ENCODE assay signal across 27 cellular contexts in genomic region chrX:17038277-17038676, GRCh38.
DNase-seq lines count a peak whose midpoint lies in the region; ATAC-seq and TF ChIP-seq lines count a peak whose summit lies in the region.
"Had no signal": no experiment of that assay in that cellular context is flagged by ENCODE, and none has a peak within 500 bp of the region (broad histone marks: within the 10 kb centered on the region; RNA-seq: fewer than 3 reads in every experiment).

No MANE protein-coding gene starts in this region.

- 48% methylated on average over 3 of the region's 3 CpGs for WGBS in lung, 2 donors

- H3K36me3 ChIP-seq in lung (ENCODE audit: control insufficient read depth in 2 of 2, insufficient read depth in 2 of 2, low read length in 2 of 2) (no peaks in the 10 kb centered on the region), HAP-1 (replicated peaks) (no peaks in the 10 kb centered on the region)
- H3K36me3 ChIP-seq: right lobe of liver had no signal

- H3K4me3 ChIP-seq in lung (no peak overlapping the region), HAP-1 (no peak overlapping the region)
- H3K4me3 ChIP-seq: GM12878, right lobe of liver had no signal

- H3K9me3 ChIP-seq in lung (ENCODE audit: control insufficient read depth in 2 of 2, insufficient read depth in 1 of 2, low read length in 1 of 2) (peaks cover 0 to 3% of the 10 kb centered on the region in 2 donors), HAP-1 (no peaks in the 10 kb centered on the region)
- H3K9me3 ChIP-seq: right lobe of liver had no signal

- in situ Hi-C loops in HAP-1 (cut with MboI; ENCODE audit: low sequenced_read_pairs), result no loop called here

- H3K4me1 ChIP-seq in lung (ENCODE audit: control insufficient read depth in 2 of 2, insufficient read depth in 2 of 2, low read length in 2 of 2) (no peaks in the 10 kb centered on the region), HAP-1 (peaks cover 7% of the 10 kb centered on the region)
- H3K4me1 ChIP-seq: right lobe of liver had no signal

- H3K27me3 ChIP-seq in lung (ENCODE audit: control insufficient read depth, insufficient read depth) (peaks cover 3% of the 10 kb centered on the region), HAP-1 (ENCODE audit: low read depth) (no peaks in the 10 kb centered on the region)
- H3K27me3 ChIP-seq: right lobe of liver had no signal

- ATAC-seq in lung (ENCODE audit: insufficient read depth, low FRiP score), result peak; percentile 64
- ATAC-seq: HepG2 had no signal

- DNase-seq in NOMO-1 treated with DMSO at 0.1 percent for 48 hours (lab: John Stamatoyannopoulos, UW; ENCODE audit: unreplicated experiment) (peak; percentile 31), NOMO-1 treated with dmso at 0.1 percent for 144 hours (lab: John Stamatoyannopoulos, UW; ENCODE audit: unreplicated experiment) (no peak), caudate nucleus (lab: John Stamatoyannopoulos, UW) (peak in 1 of 61 donors; percentile 7), lung (ENCODE audit: low spot score) (peak; percentile 44), NCI-H526 treated with DMSO at 0.1 percent for 48 hours (lab: John Stamatoyannopoulos, UW) (no peak), HAP-1 (ENCODE audit: low spot score in 2 of 2) (no peak), NCI-H524 treated with DMSO at 0.1 percent for 48 hours (lab: John Stamatoyannopoulos, UW) (no peak)
- DNase-seq: 8988T; activated B cell treated with CpG ODN at 0.5 μM for 24 hours; activated CD4-positive, alpha-beta T cell treated with anti-CD3 and anti-CD28 coated beads, Interleukin-2, amount 50 U/mL, for 4 hours; activated naive CD4-positive, alpha-beta T cell treated with anti-CD3 and anti-CD28 coated beads, Interleukin-2, amount 50 U/mL, for 16 hours; aorta; COR-L47; left cardiac atrium; midbrain; NCI-H1105; NCI-H2029; NCI-H226; right lobe of liver; SHP77 treated with DMSO at 0.1 percent for 48 hours; SW 1271; T1000 had no signal

- no peak for TF ChIP-seq CTCF in lung (IDR thresholded peaks at IDR 0.05; ENCODE audit: control extremely low read depth, extremely low read depth)

- peak overlapping the region; percentile 1 for H3K27ac ChIP-seq in caudate nucleus (ENCODE audit: low read depth, low read length)
- H3K27ac ChIP-seq in lung (ENCODE audit: low read depth in 1 of 2, low read length in 1 of 2), result peak overlapping the region in 1 of 2 donors; percentile 30
- peak overlapping the region; percentile 23 for H3K27ac ChIP-seq in temporal lobe (ENCODE audit: low read depth, low read length)
- H3K27ac ChIP-seq: HL-60, parathyroid adenoma, right lobe of liver had no signal

Comparison
In these comparisons a context has a peak if more than half of its experiments do, and no peak if none do; other contexts are left out.
1. DNase-seq: peak in NOMO-1 treated with DMSO at 0.1 percent for 48 hours (single experiment) and lung (single experiment); none in NOMO-1 treated with dmso at 0.1 percent for 144 hours (single experiment), NCI-H526 treated with DMSO at 0.1 percent for 48 hours (single experiment), HAP-1 (0 of 2) and NCI-H524 treated with DMSO at 0.1 percent for 48 hours (single experiment).